ENCODE assay signal across 21 cellular contexts in genomic region chr4:39587881-39588280, GRCh38. TPM values are rescaled to one million over a fixed set of nuclear protein-coding genes. Genes with fewer than 3 reads are reported as not detected.
A peak's percentile ranks its signal among the peaks of the same experiment; 100 is the strongest.
DNase-seq lines count a peak whose midpoint lies in the region; ATAC-seq and TF ChIP-seq lines count a peak whose summit lies in the region.
"Had no signal": no experiment of that assay in that cellular context is flagged by ENCODE, and none has a peak within 500 bp of the region (broad histone marks: within the 10 kb centered on the region; RNA-seq: fewer than 3 reads in every experiment).

No MANE protein-coding gene starts in this region.

- H3K36me3 ChIP-seq in mucosa of descending colon (ENCODE audit: low read depth) = no peaks in the 10 kb centered on the region
- H3K36me3 ChIP-seq: right atrium auricular region had no signal

- peak; percentile 27 for DNase-seq in EL
- DNase-seq in astrocyte of the cerebellum (ENCODE audit: low read depth) = peak; percentile 11
- DNase-seq in foreskin keratinocyte = peak; percentile 19 to 34
- peak; percentile 46 for DNase-seq in renal cortical epithelial cell (ENCODE audit: low read depth)
- DNase-seq in NCI-H2196 (lab: John Stamatoyannopoulos, UW; ENCODE audit: unreplicated experiment) = no peak
- no peak for DNase-seq in NCI-H146 treated with DMSO at 0.1 percent for 48 hours (lab: John Stamatoyannopoulos, UW; ENCODE audit: unreplicated experiment)
- DNase-seq in mucosa of descending colon = no peak
- DNase-seq: activated CD4-positive, alpha-beta T cell treated with anti-CD3 and anti-CD28 coated beads for 1 hour; activated effector memory CD4-positive, alpha-beta T cell treated with anti-CD3 and anti-CD28 coated beads, Interleukin-2, amount 50 U/mL, for 16 hours; dorsolateral prefrontal cortex; NCI-H2081; NCI-H524 treated with DMSO at 0.1 percent for 48 hours; nephron progenitor cell; PC-9; stimulated activated CD4-positive, alpha-beta T cell treated with anti-CD3 and anti-CD28 coated beads, Interleukin-1b, Interleukin-23, amount 100 ng/mL, for 48 hours; substantia nigra had no signal

- intact Hi-C loops in mucosa of descending colon (cut with DNase I, micrococcal nuclease) = no loop called here

- no peaks in the 10 kb centered on the region for H3K9me3 ChIP-seq in mucosa of descending colon
- H3K9me3 ChIP-seq: ascending aorta, right atrium auricular region had no signal

- H3K27me3 ChIP-seq in foreskin keratinocyte = no peaks in the 10 kb centered on the region
- H3K27me3 ChIP-seq: ascending aorta; BLaER1 treated with 17β-estradiol and CSF1 and Interleukin-3, amounts not matched to agents 10 nM and 100 nM; dorsolateral prefrontal cortex; right atrium auricular region had no signal

- in situ Hi-C loops in astrocyte of the cerebellum (cut with HindIII; ENCODE audit: low sequenced_read_pairs) = no loop called here

- H3K4me3 ChIP-seq in astrocyte of the cerebellum (ENCODE audit: low read depth, low read length) (no peak overlapping the region), mucosa of descending colon (no peak overlapping the region)
- H3K4me3 ChIP-seq: ascending aorta; BLaER1 treated with 17β-estradiol and CSF1 and Interleukin-3, amounts not matched to agents 10 nM and 100 nM; dorsolateral prefrontal cortex; PC-9; right atrium auricular region had no signal

- no peak for ATAC-seq in foreskin keratinocyte
- no peak for ATAC-seq in HG02852 (IDR thresholded peaks at IDR 0.05; ENCODE audit: unreplicated experiment)
- ATAC-seq in mucosa of descending colon = no peak
- ATAC-seq: HCT116 had no signal

- H3K27ac ChIP-seq in foreskin keratinocyte = no peak overlapping the region
- H3K27ac ChIP-seq: ascending aorta; BLaER1 treated with 17β-estradiol and CSF1 and Interleukin-3, amounts not matched to agents 10 nM and 100 nM; dorsolateral prefrontal cortex; PC-9; right atrium auricular region had no signal

- TF ChIP-seq CTCF in astrocyte of the cerebellum (IDR thresholded peaks at IDR 0.05; ENCODE audit: low read depth, low read length, missing control alignments) (no peak), foreskin keratinocyte (conservative IDR thresholded peaks at IDR 0.05) (no peak), mucosa of descending colon (IDR thresholded peaks at IDR 0.05) (no peak)

- H3K4me1 ChIP-seq in foreskin keratinocyte (no peaks in the 10 kb centered on the region), mucosa of descending colon (ENCODE audit: low read depth) (no peaks in the 10 kb centered on the region)
- H3K4me1 ChIP-seq: ascending aorta; BLaER1 treated with 17β-estradiol and CSF1 and Interleukin-3, amounts not matched to agents 10 nM and 100 nM; right atrium auricular region had no signal

RNA-seq across cellular contexts. Expression of gene SMIM14, which starts 50.8 kb away (rescaled TPM):
- 5.5 and 10.4 TPM in 2 replicates for total RNA-seq in foreskin keratinocyte
- 4.3 and 5.3 TPM in 2 replicates for polyA plus RNA-seq in foreskin keratinocyte
- 45.3 and 89.7 TPM in 2 replicates for total RNA-seq in renal cortical epithelial cell
- total RNA-seq in mucosa of descending colon = 100 to 1,000 TPM in 2 of 3 donors, 10 to 100 TPM in 1; 69.5 to 142 (median 123) TPM

Comparison
In these comparisons a context has a peak if more than half of its experiments do, and no peak if none do; other contexts are left out.
1. DNase-seq: peak in EL (single experiment), astrocyte of the cerebellum (single experiment), foreskin keratinocyte (2 of 2) and renal cortical epithelial cell (single experiment); none in NCI-H2196 (single experiment), NCI-H146 treated with DMSO at 0.1 percent for 48 hours (single experiment) and mucosa of descending colon (0 of 3).